In the genomic region with DNA sequence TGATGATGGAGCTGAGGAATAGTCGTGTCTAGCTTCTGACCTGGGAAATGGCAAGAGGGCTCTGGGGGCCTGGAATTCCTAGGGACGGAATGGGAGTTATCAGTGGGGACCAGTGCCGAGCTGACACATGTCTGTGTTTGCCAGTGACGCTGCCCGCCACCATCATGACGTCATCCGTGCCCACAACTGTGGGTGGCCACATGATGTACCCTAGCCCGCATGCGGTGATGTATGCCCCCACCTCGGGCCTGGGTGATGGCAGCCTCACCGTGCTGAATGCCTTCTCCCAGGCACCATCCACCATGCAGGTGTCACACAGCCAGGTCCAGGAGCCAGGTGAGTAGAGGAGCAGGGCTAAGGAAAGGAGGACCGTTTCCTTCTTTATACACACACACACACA, we compare ENCODE assay signal across 1 cellular context.
A peak's percentile ranks its signal among the peaks of the same experiment; 100 is the strongest.
TF ChIP-seq lines count a peak whose summit lies in the region.

No MANE protein-coding gene starts in this region.

TF ChIP-seq in GM12878, 131 proteins besides CTCF, POLR2A, EP300 and RAD21:
- TF ChIP-seq POLR2AphosphoS5 (IDR thresholded peaks at IDR 0.05; ENCODE audit: low read length) (0 out of 2 replicates have a peak, but pooled peaks have one; percentile 18), HDAC6 (IDR thresholded peaks at IDR 0.05; ENCODE audit: unreplicated experiment) (no peak)
